Comparison of ENCODE assay signal across 8 cellular contexts in genomic region chr3:9934235-9934621, GRCh38. TPM values are rescaled to one million over a fixed set of nuclear protein-coding genes. Genes with fewer than 3 reads are reported as not detected.
DNase-seq lines count a peak whose midpoint lies in the region; ATAC-seq and TF ChIP-seq lines count a peak whose summit lies in the region.

No MANE protein-coding gene starts in this region.

- H3K79me2 ChIP-seq in MM.1S (ENCODE audit: low read length) = peaks cover 7% of the 10 kb centered on the region; the same call in 1 of the 2 replicates

- H3K9me3 ChIP-seq in MM.1S (replicated peaks; ENCODE audit: insufficient read depth, low read length) (no peaks in the 10 kb centered on the region), breast epithelium (no peaks in the 10 kb centered on the region), mononuclear cell (ENCODE audit: low read depth, low read length) (no peaks in the 10 kb centered on the region)

- H3K9me3 Mint-ChIP-seq in Calu3 (ENCODE audit: low read depth, unreplicated experiment) = no peaks in the 10 kb centered on the region

- H3K4me3 Mint-ChIP-seq in Calu3 (ENCODE audit: low read depth, unreplicated experiment) = peak overlapping the region; percentile 93

- peak overlapping the region; percentile 80 for H2AFZ ChIP-seq in MM.1S (ENCODE audit: low read length)

- TF ChIP-seq POLR2A in breast epithelium (IDR thresholded peaks at IDR 0.05) = no peak
- TF ChIP-seq POLR2A in GM18505 (IDR thresholded peaks at IDR 0.05; ENCODE audit: borderline replicate concordance, extremely low read depth, insufficient read depth, insufficient read length) = no peak

- H3K9me2 ChIP-seq in MM.1S (replicated peaks; ENCODE audit: insufficient read depth, low read length) = no peaks in the 10 kb centered on the region

- peak overlapping the region; percentile 80 for H3K4me2 ChIP-seq in MM.1S (ENCODE audit: low read depth, low read length)

- TF ChIP-seq CTCF in Calu3 (IDR thresholded peaks at IDR 0.05; ENCODE audit: unreplicated experiment) (no peak), MM.1S (IDR thresholded peaks at IDR 0.05; ENCODE audit: low read length) (peak; percentile 30), breast epithelium (IDR thresholded peaks at IDR 0.05) (peak in 1 of 3 donors; percentile 43)

- H3K27me3 Mint-ChIP-seq in Calu3 (ENCODE audit: unreplicated experiment) = no peaks in the 10 kb centered on the region

- H3K4me3 ChIP-seq in MM.1S (ENCODE audit: low read length) (peak overlapping the region; percentile 81), breast epithelium (peak overlapping the region; percentile 64 to 82 (median 77)), mononuclear cell (ENCODE audit: low read length) (peak overlapping the region; percentile 79)

- H3K27ac ChIP-seq in MM.1S (ENCODE audit: low read length) (no peak overlapping the region), breast epithelium (peak overlapping the region; percentile 97 to 99)

- CTCF ChIA-PET in Calu3 (lab: Charles Lee) = interaction anchor here (1.5 kb wide), 2 partner anchors 12 to 71 kb away, joined by 4 to 6 read pairs; no protein-coding TSS in a partner anchor

- no TSS peak for BruUV-seq in Calu3 (replicated peaks; lab: Mats Ljungman, UMichigan)

- H3K27me3 ChIP-seq in MM.1S (replicated peaks; ENCODE audit: insufficient read depth, low read length) = no peaks in the 10 kb centered on the region
- H3K27me3 ChIP-seq in breast epithelium = no peaks in the 10 kb centered on the region
- H3K27me3 ChIP-seq in mononuclear cell (ENCODE audit: insufficient read depth, low read length) = no peaks in the 10 kb centered on the region

- H3K4me1 Mint-ChIP-seq in Calu3 (ENCODE audit: low read depth, unreplicated experiment) = peaks cover 15% of the 10 kb centered on the region

- H3K36me3 ChIP-seq in MM.1S (replicated peaks; ENCODE audit: insufficient read depth, low read length) (no peaks in the 10 kb centered on the region), breast epithelium (no peaks in the 10 kb centered on the region)

- peaks cover 5% of the 10 kb centered on the region; the same call in 1 of the 2 replicates for H3F3A ChIP-seq in MM.1S (ENCODE audit: insufficient read depth, low read length)

- H4K20me1 ChIP-seq in MM.1S (ENCODE audit: insufficient read depth, low read length) = no peaks in the 10 kb centered on the region

- DNase-seq in Calu3 (no peak), MM.1S (no peak), breast epithelium (ENCODE audit: low spot score in 2 of 2) (no peak), NCI-H1694 (lab: John Stamatoyannopoulos, UW) (no peak), SIG-M5 treated with dmso at 0.1 percent for 504 hours (lab: John Stamatoyannopoulos, UW; ENCODE audit: unreplicated experiment) (no peak), NCI-H2081 treated with DMSO at 0.1 percent for 48 hours (lab: John Stamatoyannopoulos, UW) (no peak)

- peak overlapping the region; percentile 81 for H3K9ac ChIP-seq in MM.1S (ENCODE audit: low read length)

- no peak for ATAC-seq in GM18505 (IDR thresholded peaks at IDR 0.05; ENCODE audit: unreplicated experiment)

- peak overlapping the region; percentile 95 for H3K27ac Mint-ChIP-seq in Calu3 (ENCODE audit: unreplicated experiment)

- H3K4me1 ChIP-seq in MM.1S (ENCODE audit: low read length) (peaks cover 5% of the 10 kb centered on the region; the same call in 1 of the 2 replicates), breast epithelium (peaks cover 0 to 20% of the 10 kb centered on the region in 2 donors), mononuclear cell (ENCODE audit: insufficient read depth, low read length) (peaks cover 33% of the 10 kb centered on the region)

- intact Hi-C loops in Calu3 (cut with micrococcal nuclease; ENCODE audit: unreplicated experiment) (loop anchor here (5.0 kb wide), 1 partner anchor 87 kb away; no protein-coding TSS in a partner anchor), breast epithelium (cut with DNase I; ENCODE audit: low total_unique reads) (loop anchor here (5.0 kb wide), 1 partner anchor 982 kb away; no protein-coding TSS in a partner anchor)

- H3K36me3 Mint-ChIP-seq in Calu3 (ENCODE audit: insufficient read depth, unreplicated experiment) = peaks cover 36% of the 10 kb centered on the region

RNA-seq across cellular contexts. Expression of gene CRELD1, which starts 0.6 kb away (rescaled TPM):
- total RNA-seq in Calu3 (2022) = 23.2 and 25.4 TPM in 2 replicates
- total RNA-seq in breast epithelium = 10 to 100 TPM; 33.6 to 52.4 (median 44.6) TPM
- 7.2 TPM for total RNA-seq in mononuclear cell

RNA-seq across cellular contexts. Expression of gene IL17RC, which starts 17.3 kb away (rescaled TPM):
- 19.1 and 24.7 TPM in 2 replicates for total RNA-seq in Calu3 (2022)
- 100 to 1,000 TPM in 1 of 3 donors, 10 to 100 TPM in 2; 59.6 to 119 (median 90.6) TPM for total RNA-seq in breast epithelium
- total RNA-seq in mononuclear cell = 2.7 TPM

RNA-seq across cellular contexts. Expression of gene PRRT3, which starts 18.0 kb away (rescaled TPM):
- total RNA-seq in Calu3 (2022) (1.2 and 1.6 TPM in 2 replicates), breast epithelium (1 to 10 TPM in 2 of 3 donors, under 1 TPM in 1; 0.64 to 2.8 (median 2.0) TPM), mononuclear cell (3.9 TPM)

RNA-seq across cellular contexts. Expression of gene IL17RE, which starts 31.6 kb away (rescaled TPM):
- total RNA-seq in Calu3 (2022) (25.5 and 30.6 TPM in 2 replicates), breast epithelium (10 to 100 TPM; 11.5 to 22.0 (median 11.7) TPM), mononuclear cell (0.10 TPM)

RNA-seq across cellular contexts. Expression of gene JAGN1, which starts 43.8 kb away (rescaled TPM):
- total RNA-seq in Calu3 (2022) (32.4 and 34.2 TPM in 2 replicates), breast epithelium (10 to 100 TPM; 34.1 to 73.1 (median 56.5) TPM), mononuclear cell (15.0 TPM)
